ENCODE assay signal across 8 cellular contexts in genomic region chr1:28914228-28915035, GRCh38. TPM values are rescaled to one million over a fixed set of nuclear protein-coding genes. Genes with fewer than 3 reads are reported as not detected.
DNase-seq lines count a peak whose midpoint lies in the region; ATAC-seq, FAIRE-seq and TF ChIP-seq lines count a peak whose summit lies in the region.

Gene EPB41, plus strand, starts transcription at chr1:28914569. Its CDS starts 72,869 bp downstream, at chr1:28987438.

- TF ChIP-seq RAD21 in A549 (conservative IDR thresholded peaks at IDR 0.05 in 1 of 2, IDR thresholded peaks at IDR 0.05 in 1 of 2), result no peak

- no peak for TF ChIP-seq POLR2A in A549 (IDR thresholded peaks at IDR 0.05; ENCODE audit: low read length)

- DNase-seq in A549 (ENCODE audit: low read depth in 1 of 2, low spot score in 1 of 2) (peak; percentile 87 to 89), NCI-H2227 (lab: John Stamatoyannopoulos, UW; ENCODE audit: unreplicated experiment) (peak; percentile 97), mammary epithelial cell (peak; percentile 79), immature natural killer cell (peak; percentile 90 to 91 (median 90)), smooth muscle cell (lab: John Stamatoyannopoulos, UW; ENCODE audit: unreplicated experiment) (peak; percentile 69)

- H3K27me3 ChIP-seq in mammary epithelial cell (ENCODE audit: insufficient read depth, low read length) (no peaks in the 10 kb centered on the region), smooth muscle cell (ENCODE audit: low read depth) (no peaks in the 10 kb centered on the region)

- no TSS peak for BruUV-seq in mammary epithelial cell (replicated peaks; lab: Mats Ljungman, UMichigan)

- H3K36me3 ChIP-seq in mammary epithelial cell (ENCODE audit: insufficient read depth, low read length), result no peaks in the 10 kb centered on the region
- H3K36me3 ChIP-seq in smooth muscle cell (ENCODE audit: low read depth), result no peaks in the 10 kb centered on the region

- peak within 1 kb of the TSS; percentile 60 for H3K4me3 ChIP-seq in A549
- H3K4me3 ChIP-seq in WI38 (ENCODE audit: low read depth, low read length), result peak within 1 kb of the TSS; percentile 38
- H3K4me3 ChIP-seq in mammary epithelial cell (replicated peaks in 1 of 3; ENCODE audit: insufficient read depth in 1 of 3, low read depth in 2 of 3, low read length in 3 of 3), result peak within 1 kb of the TSS; percentile 53 to 66 (median 64)
- H3K4me3 ChIP-seq in smooth muscle cell, result peak within 1 kb of the TSS; percentile 74

- CTCF ChIA-PET in A549 (lab: Yijun Ruan, JAX), result interaction anchor here (1.2 to 2.1 kb wide), 5 partner anchors 16 to 119 kb away, joined by 3 to 6 read pairs (median 4); no protein-coding TSS in a partner anchor
- CTCF ChIA-PET in mammary epithelial cell (lab: Charles Lee; ENCODE audit: low non-redundant PET), result no interaction called here

- H3K27me3 Mint-ChIP-seq in immature natural killer cell (ENCODE audit: low read depth in 3 of 3), result peaks cover 9 to 13% (median 9%) of the 10 kb centered on the region in 3 donors

- no peaks in the 10 kb centered on the region for H3K36me3 Mint-ChIP-seq in immature natural killer cell

- intact Hi-C loops in mammary epithelial cell (cut with micrococcal nuclease), result loop anchor here (1.0 kb wide), 1 partner anchor 27 kb away; no protein-coding TSS in a partner anchor

- peak within 1 kb of the TSS; percentile 89 to 96 (median 94) for H3K27ac Mint-ChIP-seq in immature natural killer cell

- WGBS in A549 (ENCODE audit: missing lambda C conversion rate), result 3% methylated on average over 5 of the region's 95 CpGs
- WGBS in mammary epithelial cell (ENCODE audit: low coverage, missing lambda C conversion rate), result 5% methylated on average over 11 of the region's 95 CpGs
- WGBS in smooth muscle cell (ENCODE audit: low lambda C conversion rate), result 0% methylated on average over 63 of the region's 95 CpGs

- peak within 1 kb of the TSS; percentile 54 to 85 for H3K27ac ChIP-seq in A549
- peak within 1 kb of the TSS; percentile 38 for H3K27ac ChIP-seq in mammary epithelial cell (ENCODE audit: insufficient read depth, low read depth, low read length)
- H3K27ac ChIP-seq in smooth muscle cell (ENCODE audit: low read depth), result no peak within 1 kb of the TSS

- ATAC-seq in A549 (peak; percentile 94 to 99), GM18873 (IDR thresholded peaks at IDR 0.05; ENCODE audit: low FRiP score, unreplicated experiment) (peak; percentile 70), HG03139 (IDR thresholded peaks at IDR 0.05; ENCODE audit: unreplicated experiment) (peak; percentile 83)

- TF ChIP-seq EP300 in A549 (IDR thresholded peaks at IDR 0.05), result no peak

- POLR2A ChIA-PET in A549 (lab: Yijun Ruan, JAX), result interaction anchor here (0.9 to 1.8 kb wide), 5 partner anchors 11 to 116 kb away, joined by 3 to 6 read pairs (median 3); no protein-coding TSS in a partner anchor

- H3K9me3 ChIP-seq in A549, result no peaks in the 10 kb centered on the region
- no peaks in the 10 kb centered on the region for H3K9me3 ChIP-seq in mammary epithelial cell (replicated peaks; ENCODE audit: insufficient read depth, low read length)
- no peaks in the 10 kb centered on the region for H3K9me3 ChIP-seq in smooth muscle cell (replicated peaks; ENCODE audit: low read depth)

- FAIRE-seq in A549 (lab: Jason Lieb, UNC), result no peak

- in situ Hi-C loops in mammary epithelial cell (cut with MboI; ENCODE audit: low sequenced_read_pairs in 2 of 2), result no loop called here

- TF ChIP-seq CTCF in A549 (IDR thresholded peaks at IDR 0.05) (no peak), WI38 (IDR thresholded peaks at IDR 0.05; ENCODE audit: low read depth, low read length) (no peak), mammary epithelial cell (conservative IDR thresholded peaks at IDR 0.05 in 1 of 2, IDR thresholded peaks at IDR 0.05 in 1 of 2; ENCODE audit: extremely low read depth in 1 of 2, insufficient read depth in 1 of 2, low read depth in 1 of 2, low read length in 2 of 2) (no peak), smooth muscle cell (IDR thresholded peaks at IDR 0.05; ENCODE audit: borderline replicate concordance, insufficient read depth, poor library complexity, severe bottlenecking) (no peak)

- H3K4me1 ChIP-seq in A549 (0 out of 3 replicates have a peak, but pooled peaks cover 5% of the 10 kb centered on the region), mammary epithelial cell (ENCODE audit: insufficient read depth, low read length) (peaks cover 6% of the 10 kb centered on the region), smooth muscle cell (ENCODE audit: low read depth) (peaks cover 10% of the 10 kb centered on the region)

- no peaks in the 10 kb centered on the region for H3K9me3 Mint-ChIP-seq in immature natural killer cell

- H3K79me2 ChIP-seq in mammary epithelial cell (ENCODE audit: insufficient read depth, low read length), result peaks cover 12% of the 10 kb centered on the region
- peaks cover 14% of the 10 kb centered on the region for H3K79me2 ChIP-seq in smooth muscle cell (ENCODE audit: low read depth)

- H3K9ac ChIP-seq in mammary epithelial cell (ENCODE audit: insufficient read depth, low read length) (peak within 1 kb of the TSS; percentile 17), smooth muscle cell (ENCODE audit: low read depth) (peak within 1 kb of the TSS; percentile 1)

- no peaks in the 10 kb centered on the region for H4K20me1 ChIP-seq in mammary epithelial cell (ENCODE audit: insufficient read depth, low read length)
- H4K20me1 ChIP-seq in smooth muscle cell (ENCODE audit: low read depth), result peaks cover 41% of the 10 kb centered on the region

- H2AFZ ChIP-seq in mammary epithelial cell (ENCODE audit: low read depth, low read length) (peak within 1 kb of the TSS; percentile 92), smooth muscle cell (ENCODE audit: low read depth) (peak within 1 kb of the TSS; percentile 76)

- H3K4me2 ChIP-seq in A549, result peak within 1 kb of the TSS; percentile 75
- H3K4me2 ChIP-seq in mammary epithelial cell (ENCODE audit: insufficient read depth, low read depth, low read length), result peak within 1 kb of the TSS; percentile 96
- H3K4me2 ChIP-seq in smooth muscle cell, result peak within 1 kb of the TSS; percentile 88

- peaks cover 47 to 53% of the 10 kb centered on the region in 2 donors for H3K4me1 Mint-ChIP-seq in immature natural killer cell

- H3K4me3 Mint-ChIP-seq in immature natural killer cell, result peak within 1 kb of the TSS; percentile 95 to 98 (median 97)

- dilution Hi-C loops in mammary epithelial cell (cut with HindIII; ENCODE audit: low sequenced_read_pairs), result no loop called here

- H3F3A ChIP-seq in smooth muscle cell (ENCODE audit: low read depth), result peaks cover 7% of the 10 kb centered on the region

TF ChIP-seq in A549, 52 proteins besides CTCF, POLR2A, EP300 and RAD21:
- no peak for TF ChIP-seq FOSL2 (IDR thresholded peaks at IDR 0.05)
- TF ChIP-seq FOSL2 (CRISPR knock-in tag; IDR thresholded peaks at IDR 0.05), result no peak
- no peak for TF ChIP-seq RARB (CRISPR knock-in tag; IDR thresholded peaks at IDR 0.05)
- TF ChIP-seq, protein P1, sequence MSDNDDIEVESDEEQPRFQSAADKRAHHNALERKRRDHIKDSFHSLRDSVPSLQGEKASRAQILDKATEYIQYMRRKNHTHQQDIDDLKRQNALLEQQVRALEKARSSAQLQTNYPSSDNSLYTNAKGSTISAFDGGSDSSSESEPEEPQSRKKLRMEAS (IDR thresholded peaks at IDR 0.05), result peak; percentile 70
- TF ChIP-seq BHLHE40 (IDR thresholded peaks at IDR 0.05; ENCODE audit: low read depth, low read length), result no peak
- TF ChIP-seq, protein P2, sequence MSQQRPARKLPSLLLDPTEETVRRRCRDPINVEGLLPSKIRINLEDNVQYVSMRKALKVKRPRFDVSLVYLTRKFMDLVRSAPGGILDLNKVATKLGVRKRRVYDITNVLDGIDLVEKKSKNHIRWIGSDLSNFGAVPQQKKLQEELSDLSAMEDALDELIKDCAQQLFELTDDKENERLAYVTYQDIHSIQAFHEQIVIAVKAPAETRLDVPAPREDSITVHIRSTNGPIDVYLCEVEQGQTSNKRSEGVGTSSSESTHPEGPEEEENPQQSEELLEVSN (IDR thresholded peaks at IDR 0.05; ENCODE audit: borderline replicate concordance, low read depth), result peak; percentile 24; the same call in 1 of the 2 replicates
- peak; percentile 63 for TF ChIP-seq USF2 (IDR thresholded peaks at IDR 0.05)

RNA-seq across cellular contexts. Expression of gene EPB41, which starts in this region (rescaled TPM):
- 12.8 and 15.6 TPM in 2 replicates for polyA plus RNA-seq in A549 (2011; rRNA removed)
- polyA plus RNA-seq in A549 (2012; cell fraction: cytosol; rRNA removed), result 2.7 and 3.1 TPM in 2 replicates
- polyA plus RNA-seq in A549 (2012; cell fraction: nucleus; rRNA removed), result 3.2 and 8.2 TPM in 2 replicates
- 4.4 to 4.9 TPM (median 4.8 TPM) in 3 replicates for polyA plus RNA-seq in A549 (2017; fragmentation: RNase III; extraction: RNeasy Plus Mini Kit Qiagen cat#74134 plus additional on column Dnase treatment)
- polyA minus RNA-seq in A549 (2011; rRNA and poly(A)+ RNA removed), result 11.8 and 18.6 TPM in 2 replicates
- total RNA-seq in mammary epithelial cell, result 10 to 100 TPM; 20.6 to 23.7 TPM
- 9.6 TPM for polyA plus RNA-seq in mammary epithelial cell
- 27.8 TPM for polyA minus RNA-seq in mammary epithelial cell
- polyA plus RNA-seq in immature natural killer cell, result 10 to 100 TPM; 39.7 to 88.9 (median 59.4) TPM
- total RNA-seq in smooth muscle cell, result 20.2 and 58.0 TPM in 2 replicates
- polyA plus RNA-seq in smooth muscle cell, result 4.7 and 6.2 TPM in 2 replicates
